ENCODE assay signal across 27 cellular contexts in the genomic region with DNA sequence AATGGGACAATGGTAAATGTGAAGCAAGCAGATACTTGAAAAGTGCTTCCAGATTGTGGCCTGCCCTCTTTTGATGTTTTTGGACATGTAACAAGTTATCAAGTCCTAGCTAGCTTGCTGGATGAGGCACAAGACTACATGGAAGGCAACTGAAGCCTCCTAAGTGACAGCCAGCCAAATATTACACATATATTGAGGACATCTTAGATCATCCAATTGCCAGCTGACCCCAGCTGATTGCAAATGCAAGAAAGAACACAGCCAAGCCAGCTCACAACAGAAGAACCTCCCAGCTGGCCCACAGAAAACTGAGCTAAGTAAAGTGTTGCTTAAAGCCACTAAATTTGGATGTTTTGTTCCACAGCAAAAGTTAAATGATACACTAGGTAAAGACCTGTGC.
"Had no signal": no experiment of that assay in that cellular context is flagged by ENCODE, and none has a peak within 500 bp of the region (broad histone marks: within the 10 kb centered on the region; RNA-seq: fewer than 3 reads in every experiment).

No MANE protein-coding gene starts in this region.

- ATAC-seq: body of pancreas; left lobe of liver; sciatic nerve; stimulated activated memory B cell treated with anti-CD40 and anti-IgM and Interleukin-4, amounts not matched to agents 10 μg/mL and 1 μg/mL and 100 μg/mL, for 72 hours; stimulated activated naive CD8-positive, alpha-beta T cell treated with anti-CD3 and anti-CD28 coated beads, Interleukin-15, amount 100 ng/mL, for 72 hours had no signal

- H3K36me3 ChIP-seq: adrenal gland, cardiac muscle cell, neutrophil, thyroid gland, upper lobe of left lung had no signal

- H3K27ac ChIP-seq: adrenal gland, body of pancreas, cardiac muscle cell, neutrophil, thyroid gland, upper lobe of left lung had no signal

- H3K4me3 ChIP-seq: adrenal gland, body of pancreas, cardiac muscle cell, lung, thyroid gland, upper lobe of left lung had no signal

- DNase-seq: activated CD4-positive, alpha-beta memory T cell treated with anti-CD3 and anti-CD28 coated beads for 36 hours; activated CD4-positive, alpha-beta T cell treated with anti-CD3 and anti-CD28 coated beads, Interleukin-2, amount 10 ng/mL, durations not matched to agents 24 days and 14 days; activated CD4-positive, CD25-positive, alpha-beta regulatory T cell treated with anti-CD3 and anti-CD28 coated beads, Interleukin-2, amount 50 U/mL, for 72 hours; activated CD8-positive, alpha-beta memory T cell treated with anti-CD3 and anti-CD28 coated beads, Interleukin-2, amount 50 U/mL, for 4 hours; activated effector memory CD4-positive, alpha-beta T cell treated with anti-CD3 and anti-CD28 coated beads, Interleukin-2, amount 50 U/mL, for 16 hours; activated naive CD4-positive, alpha-beta T cell treated with anti-CD3 and anti-CD28 coated beads for 36 hours; activated naive CD8-positive, alpha-beta T cell treated with anti-CD3 and anti-CD28 coated beads for 36 hours; activated T-cell treated with anti-CD3 and anti-CD28 coated beads, Interleukin-2, amount 50 U/mL, for 1 hour; adrenal gland; aorta; body of pancreas; cortex of kidney; head of caudate nucleus; small intestine; stimulated activated CD4-positive, alpha-beta T cell treated with anti-CD3 and anti-CD28 coated beads, Interleukin-1b, Interleukin-23, amount 100 ng/mL, for 48 hours; stimulated activated CD4-positive, alpha-beta T cell treated with anti-CD3 and anti-CD28 coated beads, Interleukin-4, amount 100 ng/mL, for 4 hours; stimulated activated CD8-positive, alpha-beta memory T cell treated with anti-CD3 and anti-CD28 coated beads, Interleukin-4, amount 100 ng/mL, for 48 hours; stimulated activated naive CD8-positive, alpha-beta T cell treated with anti-CD3 and anti-CD28 coated beads, Interleukin-15, amount 100 ng/mL, for 72 hours; T-helper 2 cell; thyroid gland; upper lobe of left lung had no signal

- H3K27me3 ChIP-seq: adrenal gland, body of pancreas, cardiac muscle cell, neutrophil, thyroid gland, upper lobe of left lung had no signal

- H3K9me3 ChIP-seq: adrenal gland, body of pancreas, neutrophil, thyroid gland, upper lobe of left lung had no signal

- H3K4me1 ChIP-seq: body of pancreas, upper lobe of left lung had no signal
